2 cellular contexts compared by ENCODE assay signal in the genomic region with DNA sequence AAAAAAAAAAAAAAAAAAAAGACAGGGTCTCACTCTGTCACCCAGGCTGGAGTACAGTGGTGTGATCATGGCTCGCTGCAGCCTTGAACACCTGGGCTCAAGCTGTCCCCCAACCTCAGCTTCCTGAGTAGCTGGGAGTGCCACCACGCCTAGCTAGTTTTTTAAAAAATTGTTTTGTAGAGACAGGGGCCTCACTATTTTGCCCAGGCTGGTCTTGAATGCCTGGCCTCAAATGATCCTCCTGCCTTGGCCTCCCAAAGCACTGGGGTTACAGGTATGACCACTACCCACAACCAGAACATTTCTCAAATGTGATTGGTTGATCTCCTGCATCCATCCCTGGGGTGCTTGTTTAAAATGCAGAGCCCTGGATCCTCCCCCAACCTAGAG.
TF ChIP-seq lines count a peak whose summit lies in the region.

No MANE protein-coding gene starts in this region.

TF ChIP-seq in HCT116, 20 proteins besides CTCF, POLR2A, EP300 and RAD21:
- TF ChIP-seq SRF (IDR thresholded peaks at IDR 0.05; ENCODE audit: low read depth) (no peak), CBX3 (IDR thresholded peaks at IDR 0.05; ENCODE audit: low read depth) (no peak), JUND (IDR thresholded peaks at IDR 0.05) (no peak), EGR1 (IDR thresholded peaks at IDR 0.05; ENCODE audit: low read depth) (no peak), ZNF274 (IDR thresholded peaks at IDR 0.05; ENCODE audit: low read depth, low read length) (no peak), POLR2AphosphoS5 (IDR thresholded peaks at IDR 0.05; ENCODE audit: low read depth, low read length) (no peak), EZH2 (IDR thresholded peaks at IDR 0.05) (no peak), FOSL1 (IDR thresholded peaks at IDR 0.05; ENCODE audit: low read depth) (no peak), CEBPB (IDR thresholded peaks at IDR 0.05; ENCODE audit: low read depth) (no peak)
- TF ChIP-seq, protein P1, sequence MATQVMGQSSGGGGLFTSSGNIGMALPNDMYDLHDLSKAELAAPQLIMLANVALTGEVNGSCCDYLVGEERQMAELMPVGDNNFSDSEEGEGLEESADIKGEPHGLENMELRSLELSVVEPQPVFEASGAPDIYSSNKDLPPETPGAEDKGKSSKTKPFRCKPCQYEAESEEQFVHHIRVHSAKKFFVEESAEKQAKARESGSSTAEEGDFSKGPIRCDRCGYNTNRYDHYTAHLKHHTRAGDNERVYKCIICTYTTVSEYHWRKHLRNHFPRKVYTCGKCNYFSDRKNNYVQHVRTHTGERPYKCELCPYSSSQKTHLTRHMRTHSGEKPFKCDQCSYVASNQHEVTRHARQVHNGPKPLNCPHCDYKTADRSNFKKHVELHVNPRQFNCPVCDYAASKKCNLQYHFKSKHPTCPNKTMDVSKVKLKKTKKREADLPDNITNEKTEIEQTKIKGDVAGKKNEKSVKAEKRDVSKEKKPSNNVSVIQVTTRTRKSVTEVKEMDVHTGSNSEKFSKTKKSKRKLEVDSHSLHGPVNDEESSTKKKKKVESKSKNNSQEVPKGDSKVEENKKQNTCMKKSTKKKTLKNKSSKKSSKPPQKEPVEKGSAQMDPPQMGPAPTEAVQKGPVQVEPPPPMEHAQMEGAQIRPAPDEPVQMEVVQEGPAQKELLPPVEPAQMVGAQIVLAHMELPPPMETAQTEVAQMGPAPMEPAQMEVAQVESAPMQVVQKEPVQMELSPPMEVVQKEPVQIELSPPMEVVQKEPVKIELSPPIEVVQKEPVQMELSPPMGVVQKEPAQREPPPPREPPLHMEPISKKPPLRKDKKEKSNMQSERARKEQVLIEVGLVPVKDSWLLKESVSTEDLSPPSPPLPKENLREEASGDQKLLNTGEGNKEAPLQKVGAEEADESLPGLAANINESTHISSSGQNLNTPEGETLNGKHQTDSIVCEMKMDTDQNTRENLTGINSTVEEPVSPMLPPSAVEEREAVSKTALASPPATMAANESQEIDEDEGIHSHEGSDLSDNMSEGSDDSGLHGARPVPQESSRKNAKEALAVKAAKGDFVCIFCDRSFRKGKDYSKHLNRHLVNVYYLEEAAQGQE (IDR thresholded peaks at IDR 0.05; ENCODE audit: low read depth) = no peak
- TF ChIP-seq, protein P2, sequence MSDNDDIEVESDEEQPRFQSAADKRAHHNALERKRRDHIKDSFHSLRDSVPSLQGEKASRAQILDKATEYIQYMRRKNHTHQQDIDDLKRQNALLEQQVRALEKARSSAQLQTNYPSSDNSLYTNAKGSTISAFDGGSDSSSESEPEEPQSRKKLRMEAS (IDR thresholded peaks at IDR 0.05) = no peak
TF ChIP-seq in HCT116: peak in this region for 0.

TF ChIP-seq in liver, 16 proteins besides CTCF, POLR2A, EP300 and RAD21:
- TF ChIP-seq HNF4A (conservative IDR thresholded peaks at IDR 0.05) = no peak
- no peak for TF ChIP-seq NR2F2 (IDR thresholded peaks at IDR 0.05)
- no peak for TF ChIP-seq TAF1 (conservative IDR thresholded peaks at IDR 0.05)
- no peak for TF ChIP-seq FOXA1 (IDR thresholded peaks at IDR 0.05)
- no peak for TF ChIP-seq EGR1 (IDR thresholded peaks at IDR 0.05; ENCODE audit: low read depth in 2 of 2)
- no peak for TF ChIP-seq FOXA2 (IDR thresholded peaks at IDR 0.05)
- no peak for TF ChIP-seq HNF4G (IDR thresholded peaks at IDR 0.05)
- TF ChIP-seq, protein P1 (IDR thresholded peaks at IDR 0.05) = no peak
- TF ChIP-seq ZBTB33 (IDR thresholded peaks at IDR 0.05) = no peak
- TF ChIP-seq GABPA (IDR thresholded peaks at IDR 0.05 in 1 of 2, conservative IDR thresholded peaks at IDR 0.05 in 1 of 2) = no peak
- TF ChIP-seq, protein P3, sequence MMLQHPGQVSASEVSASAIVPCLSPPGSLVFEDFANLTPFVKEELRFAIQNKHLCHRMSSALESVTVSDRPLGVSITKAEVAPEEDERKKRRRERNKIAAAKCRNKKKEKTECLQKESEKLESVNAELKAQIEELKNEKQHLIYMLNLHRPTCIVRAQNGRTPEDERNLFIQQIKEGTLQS (IDR thresholded peaks at IDR 0.05) = no peak
- no peak for TF ChIP-seq RXRA (IDR thresholded peaks at IDR 0.05)
- TF ChIP-seq JUND (IDR thresholded peaks at IDR 0.05) = no peak
- no peak for TF ChIP-seq YY1 (IDR thresholded peaks at IDR 0.05)
- no peak for TF ChIP-seq SP1 (IDR thresholded peaks at IDR 0.05)
